Comparison of ENCODE assay signal across 1 cellular context in the genomic region with DNA sequence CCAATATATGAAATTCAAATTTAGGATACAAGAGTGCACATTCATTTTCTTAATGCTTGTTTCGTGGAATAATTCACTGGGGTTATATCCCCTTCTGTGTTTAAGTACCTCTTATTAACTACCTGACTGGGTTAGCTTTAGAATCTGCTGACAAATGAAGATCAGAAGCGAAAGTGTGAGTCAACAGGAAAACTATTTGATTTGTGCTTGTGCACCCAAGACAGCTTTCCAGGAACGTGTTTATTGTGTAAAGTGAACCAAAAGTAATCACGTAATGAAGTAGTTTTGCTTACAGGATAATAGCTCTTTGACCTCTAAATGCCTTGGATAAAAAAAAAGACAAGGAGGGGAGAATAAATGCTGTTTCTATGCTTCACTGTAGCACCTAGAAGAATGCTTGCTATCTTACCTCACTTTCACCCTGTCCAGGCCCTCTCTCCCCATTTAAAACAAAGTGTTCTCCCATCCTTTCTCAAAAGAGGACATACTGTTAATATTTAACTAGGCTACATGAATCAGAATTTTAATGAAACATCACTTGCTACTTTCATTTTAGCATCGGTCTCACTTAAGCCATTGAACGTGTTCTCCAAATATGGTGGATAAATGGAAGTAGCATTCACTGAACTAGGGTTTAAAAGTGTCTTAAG.
TF ChIP-seq lines count a peak whose summit lies in the region.

No MANE protein-coding gene starts in this region.

TF ChIP-seq in HepG2, 621 proteins besides CTCF, POLR2A, EP300 and RAD21 (continued from another document):
- TF ChIP-seq, protein P1, sequence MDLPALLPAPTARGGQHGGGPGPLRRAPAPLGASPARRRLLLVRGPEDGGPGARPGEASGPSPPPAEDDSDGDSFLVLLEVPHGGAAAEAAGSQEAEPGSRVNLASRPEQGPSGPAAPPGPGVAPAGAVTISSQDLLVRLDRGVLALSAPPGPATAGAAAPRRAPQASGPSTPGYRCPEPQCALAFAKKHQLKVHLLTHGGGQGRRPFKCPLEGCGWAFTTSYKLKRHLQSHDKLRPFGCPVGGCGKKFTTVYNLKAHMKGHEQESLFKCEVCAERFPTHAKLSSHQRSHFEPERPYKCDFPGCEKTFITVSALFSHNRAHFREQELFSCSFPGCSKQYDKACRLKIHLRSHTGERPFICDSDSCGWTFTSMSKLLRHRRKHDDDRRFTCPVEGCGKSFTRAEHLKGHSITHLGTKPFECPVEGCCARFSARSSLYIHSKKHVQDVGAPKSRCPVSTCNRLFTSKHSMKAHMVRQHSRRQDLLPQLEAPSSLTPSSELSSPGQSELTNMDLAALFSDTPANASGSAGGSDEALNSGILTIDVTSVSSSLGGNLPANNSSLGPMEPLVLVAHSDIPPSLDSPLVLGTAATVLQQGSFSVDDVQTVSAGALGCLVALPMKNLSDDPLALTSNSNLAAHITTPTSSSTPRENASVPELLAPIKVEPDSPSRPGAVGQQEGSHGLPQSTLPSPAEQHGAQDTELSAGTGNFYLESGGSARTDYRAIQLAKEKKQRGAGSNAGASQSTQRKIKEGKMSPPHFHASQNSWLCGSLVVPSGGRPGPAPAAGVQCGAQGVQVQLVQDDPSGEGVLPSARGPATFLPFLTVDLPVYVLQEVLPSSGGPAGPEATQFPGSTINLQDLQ (CRISPR knock-in tag; IDR thresholded peaks at IDR 0.05): no peak
- TF ChIP-seq, protein P2, sequence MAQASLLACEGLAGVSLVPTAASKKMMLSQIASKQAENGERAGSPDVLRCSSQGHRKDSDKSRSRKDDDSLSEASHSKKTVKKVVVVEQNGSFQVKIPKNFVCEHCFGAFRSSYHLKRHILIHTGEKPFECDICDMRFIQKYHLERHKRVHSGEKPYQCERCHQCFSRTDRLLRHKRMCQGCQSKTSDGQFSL (CRISPR knock-in tag; IDR thresholded peaks at IDR 0.05): no peak
- TF ChIP-seq DNMT1 (CRISPR knock-in tag; IDR thresholded peaks at IDR 0.05) (no peak), ELF4 (CRISPR knock-in tag; IDR thresholded peaks at IDR 0.05; ENCODE audit: borderline replicate concordance) (no peak), RARA (CRISPR knock-in tag; IDR thresholded peaks at IDR 0.05) (0 out of 2 replicates have a peak, but pooled peaks have one; percentile 28), ZBTB21 (CRISPR knock-in tag; IDR thresholded peaks at IDR 0.05) (no peak)
TF ChIP-seq in HepG2: peak in this region for 4.
